ENCODE assay signal across 14 cellular contexts in the genomic region with DNA sequence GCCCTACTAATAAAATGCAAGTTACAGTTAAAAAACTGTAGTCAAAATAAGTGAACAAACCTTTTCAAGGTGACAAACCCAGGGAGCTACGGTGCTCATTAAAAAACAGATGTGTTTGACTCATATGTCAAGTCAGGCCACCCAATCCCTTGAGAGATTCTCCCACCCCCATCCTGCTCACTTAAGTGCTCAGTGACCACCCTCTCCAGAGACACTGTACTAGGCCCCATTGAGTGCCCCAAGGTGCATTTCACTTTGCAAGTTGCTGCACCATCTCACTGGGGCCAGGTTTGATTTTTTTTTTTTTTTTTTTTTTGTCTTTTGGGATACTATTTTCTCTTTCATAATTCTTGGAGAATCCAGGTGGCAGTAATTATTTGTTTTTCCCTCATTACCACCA. TPM values are rescaled to one million over a fixed set of nuclear protein-coding genes. Genes with fewer than 3 reads are reported as not detected.
DNase-seq lines count a peak whose midpoint lies in the region; ATAC-seq and TF ChIP-seq lines count a peak whose summit lies in the region.
"Had no signal": no experiment of that assay in that cellular context is flagged by ENCODE, and none has a peak within 500 bp of the region (broad histone marks: within the 10 kb centered on the region; RNA-seq: fewer than 3 reads in every experiment).

No MANE protein-coding gene starts in this region.

- H2BK120ac ChIP-seq in trophoblast cell (ENCODE audit: insufficient read depth, low read length, poor library complexity): no peak overlapping the region

- H3K9me3 Mint-ChIP-seq in T-helper 2 cell treated with Interferon-gamma antibody and Interleukin-4, amounts not matched to agents 5 μg/mL and 100 μg/mL, for 36 hours: peaks cover 47% of the 10 kb centered on the region
- peaks cover 17% of the 10 kb centered on the region for H3K9me3 Mint-ChIP-seq in endothelial cell (ENCODE audit: unreplicated experiment)

- no peak overlapping the region for H3K4me3 ChIP-seq in PC-3 (ENCODE audit: low read length)
- no peak overlapping the region for H3K4me3 ChIP-seq in trophoblast cell (ENCODE audit: low read depth, low read length)
- H3K4me3 ChIP-seq in right atrium auricular region: no peak overlapping the region
- H3K4me3 ChIP-seq: thyroid gland had no signal

- no peaks in the 10 kb centered on the region for H3K9me2 ChIP-seq in PC-3 (replicated peaks; ENCODE audit: low read length)

- CTCF ChIA-PET in PC-3 (lab: Charles Lee): no interaction called here

- H3K9ac ChIP-seq in PC-3 (ENCODE audit: low read length) (no peak overlapping the region), trophoblast cell (ENCODE audit: low read length) (no peak overlapping the region)

- H3F3A ChIP-seq in PC-3 (ENCODE audit: low read length, unreplicated experiment): no peaks in the 10 kb centered on the region

- no peak overlapping the region for H3K18ac ChIP-seq in trophoblast cell (ENCODE audit: low read length)

- H3K4me2 ChIP-seq in PC-3 (ENCODE audit: low read length) (peak overlapping the region; percentile 81; the same call in 1 of the 2 replicates), trophoblast cell (ENCODE audit: low read length) (peak overlapping the region; percentile 47)

- peaks cover 23% of the 10 kb centered on the region for H3K4me1 Mint-ChIP-seq in T-helper 2 cell treated with Interferon-gamma antibody and Interleukin-4, amounts not matched to agents 5 μg/mL and 100 μg/mL, for 36 hours (ENCODE audit: low read depth)
- H3K4me1 Mint-ChIP-seq in endothelial cell (ENCODE audit: unreplicated experiment): peaks cover 22% of the 10 kb centered on the region

- no peak overlapping the region for H3K23ac ChIP-seq in trophoblast cell (ENCODE audit: low read length)

- H3K9me3 ChIP-seq in PC-3 (ENCODE audit: low read length): 0 out of 2 replicates have a peak, but pooled peaks cover 4% of the 10 kb centered on the region
- peaks cover 3% of the 10 kb centered on the region for H3K9me3 ChIP-seq in trophoblast cell (ENCODE audit: insufficient read depth, low read depth, low read length)
- no peaks in the 10 kb centered on the region for H3K9me3 ChIP-seq in right atrium auricular region
- H3K9me3 ChIP-seq: thyroid gland had no signal

- no peak overlapping the region for H3K14ac ChIP-seq in trophoblast cell (ENCODE audit: low read length)

- H3K4me3 Mint-ChIP-seq in T-helper 2 cell treated with Interferon-gamma antibody and Interleukin-4, amounts not matched to agents 5 μg/mL and 100 μg/mL, for 36 hours: peak overlapping the region; percentile 92
- peak overlapping the region; percentile 97 for H3K4me3 Mint-ChIP-seq in endothelial cell (ENCODE audit: unreplicated experiment)

- H4K91ac ChIP-seq in trophoblast cell (ENCODE audit: low read depth, low read length): no peak overlapping the region

- H2BK5ac ChIP-seq in trophoblast cell (ENCODE audit: low read depth, low read length, poor library complexity): no peak overlapping the region

- no peak overlapping the region for H2AK5ac ChIP-seq in trophoblast cell (ENCODE audit: low read length)

- H4K12ac ChIP-seq in trophoblast cell (ENCODE audit: low read depth, low read length): no peak overlapping the region

- H3K79me2 ChIP-seq in PC-3 (ENCODE audit: low read length) (peaks cover 58% of the 10 kb centered on the region), trophoblast cell (ENCODE audit: control insufficient read depth, insufficient read depth, low read length, poor library complexity) (peaks cover 7% of the 10 kb centered on the region)

- no CpG with 5 or more reads among the region's 1 CpG for WGBS in trophoblast cell (ENCODE audit: extremely low coverage, insufficient coverage, insufficient read length)

- BruUV-seq in PC-3 (replicated peaks; lab: Mats Ljungman, UMichigan): no TSS peak

- intact Hi-C loops in PC-3 (cut with micrococcal nuclease): no loop called here

- H2AFZ ChIP-seq in PC-3 (ENCODE audit: low read length): no peak overlapping the region
- H2AFZ ChIP-seq in trophoblast cell (ENCODE audit: insufficient read depth, low read length, poor library complexity): no peak overlapping the region

- H3K4me1 ChIP-seq in PC-3 (ENCODE audit: insufficient read depth, low read length): peaks cover 5% of the 10 kb centered on the region
- H3K4me1 ChIP-seq in trophoblast cell (ENCODE audit: control insufficient read depth in 1 of 2, insufficient read depth in 2 of 2, low read length in 2 of 2): peaks cover 4 to 7% of the 10 kb centered on the region in 2 experiments
- peaks cover 0 to 16% of the 10 kb centered on the region in 2 donors for H3K4me1 ChIP-seq in right atrium auricular region

- H3K27ac ChIP-seq in PC-3 (ENCODE audit: low read length) (no peak overlapping the region), trophoblast cell (ENCODE audit: low read depth, low read length) (no peak overlapping the region), right atrium auricular region (no peak overlapping the region)
- H3K27ac ChIP-seq: dorsolateral prefrontal cortex, thyroid gland had no signal

- POLR2A ChIA-PET in PC-3 (lab: Charles Lee; ENCODE audit: unreplicated experiment): no interaction called here

- H3K4ac ChIP-seq in trophoblast cell (ENCODE audit: low read depth, low read length): peak overlapping the region; percentile 78

- no peak overlapping the region for H4K8ac ChIP-seq in trophoblast cell (ENCODE audit: low read depth, low read length)

- TF ChIP-seq CTCF in PC-3 (conservative IDR thresholded peaks at IDR 0.05; ENCODE audit: low read depth, low read length): no peak
- no peak for TF ChIP-seq CTCF in endothelial cell (IDR thresholded peaks at IDR 0.05; ENCODE audit: unreplicated experiment)
- no peak for TF ChIP-seq CTCF in right atrium auricular region (IDR thresholded peaks at IDR 0.05)
- TF ChIP-seq CTCF in omental fat pad (IDR thresholded peaks at IDR 0.05): no peak

- no peaks in the 10 kb centered on the region for H4K20me1 ChIP-seq in PC-3 (ENCODE audit: low read length)

- no peaks in the 10 kb centered on the region for H3K27me3 Mint-ChIP-seq in T-helper 2 cell treated with Interferon-gamma antibody and Interleukin-4, amounts not matched to agents 5 μg/mL and 100 μg/mL, for 36 hours (ENCODE audit: low read depth)
- peaks cover 4% of the 10 kb centered on the region for H3K27me3 Mint-ChIP-seq in endothelial cell (ENCODE audit: unreplicated experiment)

- H3K36me3 ChIP-seq in PC-3 (ENCODE audit: low read depth, low read length) (peaks cover 42% of the 10 kb centered on the region), trophoblast cell (ENCODE audit: control insufficient read depth in 1 of 2, insufficient read depth in 2 of 2, low read length in 2 of 2) (peaks cover 9 to 12% of the 10 kb centered on the region in 2 experiments), right atrium auricular region (no peaks in the 10 kb centered on the region)
- H3K36me3 ChIP-seq: thyroid gland had no signal

- no peak overlapping the region for H2BK12ac ChIP-seq in trophoblast cell (ENCODE audit: low read length)

- DNase-seq in T-helper 2 cell treated with Interferon-gamma antibody and Interleukin-4, amounts not matched to agents 5 μg/mL and 100 μg/mL, for 36 hours (ENCODE audit: low spot score): no peak
- DNase-seq in T-helper 2 cell (no peak), PC-3 (no peak), endothelial cell (ENCODE audit: low spot score) (no peak), trophoblast cell (no peak), right atrium auricular region (ENCODE audit: low spot score) (no peak), omental fat pad (ENCODE audit: low spot score) (no peak)
- no peak for DNase-seq in stimulated activated naive CD4-positive, alpha-beta T cell (lab: John Stamatoyannopoulos, UW)
- DNase-seq: activated effector memory CD4-positive, alpha-beta T cell treated with Interleukin-2 at 50 U/mL for 16 hours; DMS79; dorsolateral prefrontal cortex; NCI-H2171 treated with DMSO at 0.1 percent for 48 hours; RPMI8226; thyroid gland had no signal

- no peak overlapping the region for H3K27ac Mint-ChIP-seq in T-helper 2 cell treated with Interferon-gamma antibody and Interleukin-4, amounts not matched to agents 5 μg/mL and 100 μg/mL, for 36 hours
- H3K27ac Mint-ChIP-seq in endothelial cell (ENCODE audit: unreplicated experiment): no peak overlapping the region

- H3K79me1 ChIP-seq in trophoblast cell (ENCODE audit: low read length): peaks cover 5% of the 10 kb centered on the region

- H3K27me3 ChIP-seq in PC-3 (ENCODE audit: low read length) (no peaks in the 10 kb centered on the region), trophoblast cell (ENCODE audit: insufficient read depth, low read length) (no peaks in the 10 kb centered on the region), right atrium auricular region (no peaks in the 10 kb centered on the region)
- H3K27me3 ChIP-seq: dorsolateral prefrontal cortex, thyroid gland had no signal

- H3K36me3 Mint-ChIP-seq in T-helper 2 cell treated with Interferon-gamma antibody and Interleukin-4, amounts not matched to agents 5 μg/mL and 100 μg/mL, for 36 hours (ENCODE audit: low read depth): peaks cover 62% of the 10 kb centered on the region
- peaks cover 31% of the 10 kb centered on the region for H3K36me3 Mint-ChIP-seq in endothelial cell (ENCODE audit: low read depth, unreplicated experiment)

- no peak for ATAC-seq in PC-3
- no peak for ATAC-seq in omental fat pad (ENCODE audit: low FRiP score)

RNA-seq across cellular contexts. Expression of gene ERV3-1, which starts 1.9 kb away (rescaled TPM):
- total RNA-seq in PC-3 (2014; rRNA removed): 4.7 and 8.6 TPM in 2 replicates
- 58.4 TPM for total RNA-seq in endothelial cell (ENCODE audit: unreplicated experiment)
- polyA plus RNA-seq in trophoblast cell (2013): 19.1 and 20.0 TPM in 2 replicates
- total RNA-seq in right atrium auricular region: 1 to 10 TPM; 3.5 to 5.7 TPM
- total RNA-seq in omental fat pad: 10 to 100 TPM; 26.3 to 85.8 (median 46.0) TPM

RNA-seq across cellular contexts. Expression of gene ZNF117, which starts 13.7 kb away (rescaled TPM):
- total RNA-seq in PC-3 (2014; rRNA removed): 1.9 and 2.1 TPM in 2 replicates
- total RNA-seq in endothelial cell (ENCODE audit: unreplicated experiment): 42.0 TPM
- 14.0 and 14.5 TPM in 2 replicates for polyA plus RNA-seq in trophoblast cell (2013)
- 1 to 10 TPM; 1.6 to 2.0 TPM for total RNA-seq in right atrium auricular region
- total RNA-seq in omental fat pad: 10 to 100 TPM; 16.3 to 47.3 (median 29.0) TPM
